Comparison of ENCODE assay signal across 24 cellular contexts in genomic region chr2:111099402-111099801, GRCh38.
"Had no signal": no experiment of that assay in that cellular context is flagged by ENCODE, and none has a peak within 500 bp of the region (broad histone marks: within the 10 kb centered on the region; RNA-seq: fewer than 3 reads in every experiment).

No MANE protein-coding gene starts in this region.

- H3K4me3 ChIP-seq: ascending aorta, cardiac muscle cell, PC-9 had no signal

- H3K4me1 Mint-ChIP-seq: activated naive CD4-positive, alpha-beta T cell treated with anti-CD3 and anti-CD28 coated beads, Interleukin-2, amount 50 U/mL, for 24 hours had no signal

- H2AFZ ChIP-seq: PC-9 had no signal

- H3K9me3 ChIP-seq: ascending aorta, SK-N-SH had no signal

- H3K27me3 ChIP-seq: ascending aorta, cardiac muscle cell had no signal

- H3K27ac ChIP-seq: ascending aorta, cardiac muscle cell, PC-9 had no signal

- H3K27ac Mint-ChIP-seq: activated CD8-positive, alpha-beta T cell treated with anti-CD3 and anti-CD28 coated beads for 36 hours; activated naive CD4-positive, alpha-beta T cell treated with anti-CD3 and anti-CD28 coated beads, Interleukin-2, amount 50 U/mL, for 24 hours; activated naive CD8-positive, alpha-beta T cell treated with anti-CD3 and anti-CD28 coated beads, Interleukin-2, amount 10 ng/mL, durations not matched to agents 7 days and 5 days; activated T-helper 2 cell treated with anti-CD3 and anti-CD28 coated beads, Interferon-gamma antibody, Interleukin-2, Interleukin-4, amounts not matched to agents 10 μg/mL and 5 μg/mL and 100 μg/mL, durations not matched to agents 14 hours and 24 hours and 36 hours; T-helper 1 cell treated with Interleukin-12 subunit alpha and Interleukin-12 subunit beta and Interleukin-4 antibody, amounts not matched to agents 30 μg/mL and 1 μg/mL, for 36 hours; T-helper 2 cell treated with Interferon-gamma antibody and Interleukin-4, amounts not matched to agents 5 μg/mL and 100 μg/mL, for 36 hours had no signal

- H3K36me3 Mint-ChIP-seq: activated naive CD4-positive, alpha-beta T cell treated with anti-CD3 and anti-CD28 coated beads, Interleukin-2, amount 50 U/mL, for 24 hours; activated naive CD8-positive, alpha-beta T cell treated with anti-CD3 and anti-CD28 coated beads, Interleukin-2, amount 10 ng/mL, durations not matched to agents 7 days and 5 days had no signal

- H3K9me2 ChIP-seq: SK-N-SH had no signal

- H3K9me3 Mint-ChIP-seq: activated CD8-positive, alpha-beta T cell treated with anti-CD3 and anti-CD28 coated beads for 36 hours; activated naive CD4-positive, alpha-beta T cell treated with anti-CD3 and anti-CD28 coated beads, Interleukin-2, amount 50 U/mL, for 24 hours; activated naive CD8-positive, alpha-beta T cell treated with anti-CD3 and anti-CD28 coated beads, Interleukin-2, amount 10 ng/mL, durations not matched to agents 7 days and 5 days; central memory CD8-positive, alpha-beta T cell; T-helper 2 cell treated with Interferon-gamma antibody and Interleukin-4, amounts not matched to agents 5 μg/mL and 100 μg/mL, for 36 hours had no signal

- H3K4me1 ChIP-seq: ascending aorta had no signal

- H3K27me3 Mint-ChIP-seq: central memory CD8-positive, alpha-beta T cell had no signal

- H3K4me2 ChIP-seq: PC-9, SK-N-SH had no signal

- H3K36me3 ChIP-seq: ascending aorta, cardiac muscle cell had no signal

- DNase-seq: activated CD4-positive, alpha-beta T cell treated with anti-CD3 and anti-CD28 coated beads, Interleukin-2, amount 10 ng/mL, durations not matched to agents 24 days and 14 days; activated CD4-positive, alpha-beta T cell treated with anti-CD3 and anti-CD28 coated beads, Interleukin-2, amount 50 U/mL, for 4 hours; activated CD8-positive, alpha-beta T cell treated with anti-CD3 and anti-CD28 coated beads for 36 hours; activated gamma-delta T cell; activated naive CD4-positive, alpha-beta T cell treated with Interleukin-2 at 50 U/mL for 16 hours; activated naive CD8-positive, alpha-beta T cell treated with anti-CD3 and anti-CD28 coated beads, Interleukin-2, amount 10 ng/mL, durations not matched to agents 7 days and 5 days; activated T-cell treated with anti-CD3 and anti-CD28 coated beads, Interleukin-2, amount 50 U/mL, for 24 hours; amygdala; NCI-H1105 treated with DMSO at 0.1 percent for 48 hours; NCI-H1436; NCI-H1694 treated with DMSO at 0.1 percent for 48 hours; NCI-H2029; NCI-H524 treated with DMSO at 0.1 percent for 48 hours; NK-92 treated with Interleukin-12 subunit alpha and Interleukin-12 subunit beta, amount 100 ng/mL, for 24 hours; PC-9; Right ventricle myocardium superior; SK-N-SH had no signal

- H3K4me3 Mint-ChIP-seq: activated CD4-positive, alpha-beta T cell treated with anti-CD3 and anti-CD28 coated beads, Interleukin-2, amount 10 ng/mL, durations not matched to agents 24 days and 14 days; activated CD8-positive, alpha-beta T cell treated with anti-CD3 and anti-CD28 coated beads for 36 hours; activated naive CD4-positive, alpha-beta T cell treated with anti-CD3 and anti-CD28 coated beads, Interleukin-2, amount 50 U/mL, for 24 hours; activated naive CD8-positive, alpha-beta T cell treated with anti-CD3 and anti-CD28 coated beads, Interleukin-2, amount 10 ng/mL, durations not matched to agents 7 days and 5 days; activated T-cell treated with anti-CD3 and anti-CD28 coated beads, Interleukin-2, amount 50 U/mL, for 24 hours; central memory CD8-positive, alpha-beta T cell; T-helper 1 cell treated with Interleukin-12 subunit alpha and Interleukin-12 subunit beta and Interleukin-4 antibody, amounts not matched to agents 30 μg/mL and 1 μg/mL, for 36 hours; T-helper 2 cell treated with Interferon-gamma antibody and Interleukin-4, amounts not matched to agents 5 μg/mL and 100 μg/mL, for 36 hours had no signal
